ENCODE assay signal across 14 cellular contexts in the genomic region with DNA sequence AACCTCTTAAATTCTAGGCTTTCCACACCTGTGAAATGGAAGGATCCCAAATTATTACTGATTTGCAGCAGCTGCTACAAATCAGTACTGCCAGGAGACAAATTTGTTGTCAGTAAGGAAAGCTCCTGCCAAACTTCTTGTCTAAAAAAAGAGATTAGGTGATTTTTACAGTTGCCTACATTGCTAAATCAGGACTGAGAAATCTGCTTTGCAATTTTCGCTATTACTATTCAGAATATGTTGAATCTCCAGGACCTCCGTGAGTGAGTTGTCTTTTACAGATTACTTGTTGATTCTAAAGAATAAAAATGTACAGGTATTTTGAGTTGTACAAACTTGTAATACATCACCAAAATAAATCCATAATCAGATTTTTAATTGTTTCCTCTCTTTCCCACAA.
DNase-seq lines count a peak whose midpoint lies in the region; ATAC-seq and TF ChIP-seq lines count a peak whose summit lies in the region.
"Had no signal": no experiment of that assay in that cellular context is flagged by ENCODE, and none has a peak within 500 bp of the region (broad histone marks: within the 10 kb centered on the region; RNA-seq: fewer than 3 reads in every experiment).

No MANE protein-coding gene starts in this region.

- TF ChIP-seq CTCF in OCI-LY3 (IDR thresholded peaks at IDR 0.05; ENCODE audit: low read depth, low read length), result no peak
- TF ChIP-seq CTCF in GM23338 (conservative IDR thresholded peaks at IDR 0.05; ENCODE audit: low read depth in 2 of 2), result no peak

- H3F3A ChIP-seq in GM23338 (replicated peaks; ENCODE audit: low read depth), result no peaks in the 10 kb centered on the region

- H3K9me3 ChIP-seq in OCI-LY3 (ENCODE audit: insufficient read depth, low read length), result no peaks in the 10 kb centered on the region
- H3K9me3 ChIP-seq: BE2C, Caco-2, HAP-1 had no signal

- H3K27me3 Mint-ChIP-seq in GM23338 (ENCODE audit: insufficient read depth, low read depth, poor library complexity), result no peaks in the 10 kb centered on the region
- H3K27me3 Mint-ChIP-seq: CD4-positive, CD25-positive, alpha-beta regulatory T cell had no signal

- H3K4me1 ChIP-seq in OCI-LY3 (ENCODE audit: low read length), result peaks cover 18% of the 10 kb centered on the region
- no peaks in the 10 kb centered on the region for H3K4me1 ChIP-seq in GM23338 (ENCODE audit: insufficient read depth)
- H3K4me1 ChIP-seq: BE2C, Caco-2, HAP-1 had no signal

- H3K36me3 Mint-ChIP-seq in GM23338 (ENCODE audit: low read depth), result no peaks in the 10 kb centered on the region
- H3K36me3 Mint-ChIP-seq: CD4-positive, CD25-positive, alpha-beta regulatory T cell had no signal

- H3K79me2 ChIP-seq in OCI-LY3 (ENCODE audit: low read length) (no peaks in the 10 kb centered on the region), GM23338 (replicated peaks; ENCODE audit: insufficient read depth) (no peaks in the 10 kb centered on the region)

- H3K9me2 ChIP-seq in GM23338 (ENCODE audit: insufficient read depth), result no peaks in the 10 kb centered on the region

- ATAC-seq in GM19035 (IDR thresholded peaks at IDR 0.05; ENCODE audit: unreplicated experiment) (peak; percentile 59), HG03439 (IDR thresholded peaks at IDR 0.05; ENCODE audit: unreplicated experiment) (peak; percentile 55), GM23338 (no peak)

- H3K9ac ChIP-seq in OCI-LY3 (ENCODE audit: low read length), result no peak overlapping the region

- H3K4me2 ChIP-seq in OCI-LY3 (ENCODE audit: low read length), result peak overlapping the region; percentile 54
- no peak overlapping the region for H3K4me2 ChIP-seq in GM23338

- peak overlapping the region; percentile 19; the same call in 1 of the 2 replicates for H2AFZ ChIP-seq in OCI-LY3 (ENCODE audit: low read depth, low read length)
- no peak overlapping the region for H2AFZ ChIP-seq in GM23338

- no peak overlapping the region for H3K27ac Mint-ChIP-seq in GM23338
- H3K27ac Mint-ChIP-seq: CD4-positive, CD25-positive, alpha-beta regulatory T cell had no signal

- DNase-seq in pons (ENCODE audit: low spot score) (peak; percentile 1), NCI-H2196 (lab: John Stamatoyannopoulos, UW; ENCODE audit: unreplicated experiment) (no peak), middle frontal gyrus (ENCODE audit: extremely low spot score, low spot score) (no peak), GM23338 (ENCODE audit: low spot score) (no peak)
- DNase-seq: ACHN; BE2C; C1 segment of cervical spinal cord; Caco-2; CD4-positive, CD25-positive, alpha-beta regulatory T cell; KG1 had no signal

- H3K36me3 ChIP-seq in OCI-LY3 (replicated peaks; ENCODE audit: low read depth, low read length) (no peaks in the 10 kb centered on the region), GM23338 (ENCODE audit: insufficient read depth) (no peaks in the 10 kb centered on the region)
- H3K36me3 ChIP-seq: BE2C, HAP-1 had no signal

- no peak overlapping the region for H3K4me3 Mint-ChIP-seq in GM23338
- H3K4me3 Mint-ChIP-seq: CD4-positive, CD25-positive, alpha-beta regulatory T cell had no signal

- H4K20me1 ChIP-seq in OCI-LY3 (ENCODE audit: insufficient read depth, low read length), result no peaks in the 10 kb centered on the region
- no peaks in the 10 kb centered on the region for H4K20me1 ChIP-seq in GM23338 (replicated peaks; ENCODE audit: insufficient read depth)

- H3K4me1 Mint-ChIP-seq in GM23338, result peaks cover 9% of the 10 kb centered on the region; the same call in 2 of the 3 replicates
- H3K4me1 Mint-ChIP-seq: CD4-positive, CD25-positive, alpha-beta regulatory T cell had no signal

- peaks cover 2% of the 10 kb centered on the region; the same call in 1 of the 3 replicates for H3K9me3 Mint-ChIP-seq in GM23338

- H3K4me3 ChIP-seq in OCI-LY3 (ENCODE audit: low read length), result peak overlapping the region; percentile 7
- no peak overlapping the region for H3K4me3 ChIP-seq in GM23338
- H3K4me3 ChIP-seq: HAP-1 had no signal

- H3K27ac ChIP-seq in OCI-LY3 (ENCODE audit: low read length), result peak overlapping the region; percentile 58
- H3K27ac ChIP-seq in GM23338 (ENCODE audit: low read depth), result no peak overlapping the region

- no peaks in the 10 kb centered on the region for H3K27me3 ChIP-seq in OCI-LY3 (ENCODE audit: low read depth, low read length)
- H3K27me3 ChIP-seq in GM23338 (ENCODE audit: insufficient read depth), result no peaks in the 10 kb centered on the region
- H3K27me3 ChIP-seq: BE2C had no signal

TF ChIP-seq in GM23338, 12 proteins besides CTCF, POLR2A, EP300 and RAD21 (continues in another document):
- TF ChIP-seq STAT1 (IDR thresholded peaks at IDR 0.05; ENCODE audit: unreplicated experiment) (no peak), CREB1 (CRISPR knock-in tag; IDR thresholded peaks at IDR 0.05; ENCODE audit: low read depth) (no peak), ETS1 (IDR thresholded peaks at IDR 0.05) (no peak), NANOG (IDR thresholded peaks at IDR 0.05; ENCODE audit: borderline replicate concordance) (no peak), POLR2AphosphoS5 (IDR thresholded peaks at IDR 0.05; ENCODE audit: low read depth) (no peak), JUNB (IDR thresholded peaks at IDR 0.05; ENCODE audit: unreplicated experiment) (no peak), EZH2 (IDR thresholded peaks at IDR 0.05; ENCODE audit: low read depth, unreplicated experiment) (no peak), ZNF331 (CRISPR knock-in tag; IDR thresholded peaks at IDR 0.05; ENCODE audit: low read depth) (no peak), ZNF114 (CRISPR knock-in tag; IDR thresholded peaks at IDR 0.05) (no peak)
- TF ChIP-seq, protein P1, sequence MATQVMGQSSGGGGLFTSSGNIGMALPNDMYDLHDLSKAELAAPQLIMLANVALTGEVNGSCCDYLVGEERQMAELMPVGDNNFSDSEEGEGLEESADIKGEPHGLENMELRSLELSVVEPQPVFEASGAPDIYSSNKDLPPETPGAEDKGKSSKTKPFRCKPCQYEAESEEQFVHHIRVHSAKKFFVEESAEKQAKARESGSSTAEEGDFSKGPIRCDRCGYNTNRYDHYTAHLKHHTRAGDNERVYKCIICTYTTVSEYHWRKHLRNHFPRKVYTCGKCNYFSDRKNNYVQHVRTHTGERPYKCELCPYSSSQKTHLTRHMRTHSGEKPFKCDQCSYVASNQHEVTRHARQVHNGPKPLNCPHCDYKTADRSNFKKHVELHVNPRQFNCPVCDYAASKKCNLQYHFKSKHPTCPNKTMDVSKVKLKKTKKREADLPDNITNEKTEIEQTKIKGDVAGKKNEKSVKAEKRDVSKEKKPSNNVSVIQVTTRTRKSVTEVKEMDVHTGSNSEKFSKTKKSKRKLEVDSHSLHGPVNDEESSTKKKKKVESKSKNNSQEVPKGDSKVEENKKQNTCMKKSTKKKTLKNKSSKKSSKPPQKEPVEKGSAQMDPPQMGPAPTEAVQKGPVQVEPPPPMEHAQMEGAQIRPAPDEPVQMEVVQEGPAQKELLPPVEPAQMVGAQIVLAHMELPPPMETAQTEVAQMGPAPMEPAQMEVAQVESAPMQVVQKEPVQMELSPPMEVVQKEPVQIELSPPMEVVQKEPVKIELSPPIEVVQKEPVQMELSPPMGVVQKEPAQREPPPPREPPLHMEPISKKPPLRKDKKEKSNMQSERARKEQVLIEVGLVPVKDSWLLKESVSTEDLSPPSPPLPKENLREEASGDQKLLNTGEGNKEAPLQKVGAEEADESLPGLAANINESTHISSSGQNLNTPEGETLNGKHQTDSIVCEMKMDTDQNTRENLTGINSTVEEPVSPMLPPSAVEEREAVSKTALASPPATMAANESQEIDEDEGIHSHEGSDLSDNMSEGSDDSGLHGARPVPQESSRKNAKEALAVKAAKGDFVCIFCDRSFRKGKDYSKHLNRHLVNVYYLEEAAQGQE (IDR thresholded peaks at IDR 0.05; ENCODE audit: unreplicated experiment), result no peak
